9 cellular contexts compared by ENCODE assay signal in the genomic region with DNA sequence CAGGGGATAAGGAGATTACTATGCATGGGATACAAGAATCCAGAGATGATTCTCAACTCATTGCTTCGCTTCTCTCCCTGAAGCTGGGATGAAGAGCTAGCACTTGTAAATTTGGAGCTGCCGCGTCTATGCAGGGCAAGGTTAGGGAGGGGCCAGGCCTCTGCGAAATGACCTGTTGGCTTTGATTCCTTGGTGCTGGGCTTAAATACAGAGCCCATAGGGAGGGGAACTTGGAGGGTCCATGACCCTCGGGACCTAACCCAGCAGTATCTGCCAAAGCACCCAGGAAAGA. TPM values are rescaled to one million over a fixed set of nuclear protein-coding genes. Genes with fewer than 3 reads are reported as not detected.
DNase-seq lines count a peak whose midpoint lies in the region; ATAC-seq and TF ChIP-seq lines count a peak whose summit lies in the region.
"Had no signal": no experiment of that assay in that cellular context is flagged by ENCODE, and none has a peak within 500 bp of the region (broad histone marks: within the 10 kb centered on the region; RNA-seq: fewer than 3 reads in every experiment).

No MANE protein-coding gene starts in this region.

- H3K27me3 ChIP-seq in iPS-20b (ENCODE audit: insufficient read depth, low read length), result peaks cover 85% of the 10 kb centered on the region
- H3K27me3 ChIP-seq in spleen (replicated peaks in 1 of 7), result peaks cover 0 to 61% (median 26%) of the 10 kb centered on the region in 7 donors

- in situ Hi-C loops in astrocyte of the cerebellum (cut with HindIII; ENCODE audit: low sequenced_read_pairs), result no loop called here

- intact Hi-C loops in spleen (cut with DNase I; ENCODE audit: low total_unique reads), result no loop called here

- H3K9me3 ChIP-seq in HEK293 (ENCODE audit: control insufficient read depth, insufficient read depth, low read depth, low read length) (no peaks in the 10 kb centered on the region), iPS-20b (ENCODE audit: insufficient read depth, low read depth, low read length) (no peaks in the 10 kb centered on the region), spleen (peaks cover 0 to 10% (median 0%) of the 10 kb centered on the region in 8 donors)

- H3K27ac ChIP-seq in HEK293 (ENCODE audit: extremely low read depth, low read depth, low read length) (no peak overlapping the region), iPS-20b (ENCODE audit: low read length) (no peak overlapping the region), spleen (peak overlapping the region in 7 of 8 donors; percentile 35 to 69 (median 57))

- POLR2A ChIA-PET in HEK293 (lab: Yijun Ruan, JAX), result no interaction called here

- 1 to 5% (median 3%) methylated on average over 5 of the region's 5 CpGs for WGBS in spleen, 5 donors

- TF ChIP-seq CTCF in HEK293 (tag by site-specific recombination; IDR thresholded peaks at IDR 0.05) (no peak), astrocyte of the cerebellum (IDR thresholded peaks at IDR 0.05; ENCODE audit: low read depth, low read length, missing control alignments) (no peak), spleen (IDR thresholded peaks at IDR 0.05 in 8 of 11, conservative IDR thresholded peaks at IDR 0.05 in 3 of 11) (no peak)

- H3K9ac ChIP-seq in iPS-20b (ENCODE audit: low read depth, low read length), result peak overlapping the region; percentile 25; the same call in 1 of the 2 replicates

- no peak for TF ChIP-seq POLR2A in spleen (IDR thresholded peaks at IDR 0.05)

- H3K4me3 ChIP-seq in HEK293 (ENCODE audit: low read depth, low read length) (peak overlapping the region; percentile 38), astrocyte of the cerebellum (ENCODE audit: low read depth, low read length) (peak overlapping the region; percentile 49), iPS-20b (ENCODE audit: low read length) (peak overlapping the region; percentile 70), spleen (peak overlapping the region in 7 of 8 donors; percentile 28 to 67 (median 38))

- H3K4me1 ChIP-seq in HEK293 (ENCODE audit: control insufficient read depth, insufficient read depth, low read length), result no peaks in the 10 kb centered on the region
- no peaks in the 10 kb centered on the region for H3K4me1 ChIP-seq in iPS-20b (ENCODE audit: insufficient read depth, low read length)
- peaks cover 0 to 22% (median 7%) of the 10 kb centered on the region in 6 donors for H3K4me1 ChIP-seq in spleen

- CTCF ChIA-PET in HEK293 (lab: Yijun Ruan, JAX), result interaction anchor here (0.6 kb wide), 1 partner anchor 10 kb away, joined by 3 read pairs; no protein-coding TSS in a partner anchor

- H3K36me3 ChIP-seq in HEK293 (ENCODE audit: control insufficient read depth in 2 of 2, insufficient read depth in 1 of 2, low read length in 2 of 2) (no peaks in the 10 kb centered on the region), iPS-20b (ENCODE audit: insufficient read depth, low read depth, low read length) (no peaks in the 10 kb centered on the region), spleen (no peaks in the 10 kb centered on the region)

- DNase-seq in astrocyte of the cerebellum (ENCODE audit: low read depth), result no peak
- no peak for DNase-seq in spleen
- DNase-seq in NCI-H1694 treated with DMSO at 0.1 percent for 48 hours (lab: John Stamatoyannopoulos, UW), result no peak
- no peak for DNase-seq in stimulated activated CD8-positive, alpha-beta memory T cell treated with anti-CD3 and anti-CD28 coated beads, Interleukin-4, amount 100 ng/mL, for 48 hours
- DNase-seq: NCI-H526 treated with DMSO at 0.1 percent for 48 hours had no signal

- ATAC-seq in GM18867 (IDR thresholded peaks at IDR 0.05; ENCODE audit: unreplicated experiment) (no peak), HG03196 (IDR thresholded peaks at IDR 0.05; ENCODE audit: unreplicated experiment) (no peak)

TF ChIP-seq in HEK293, 187 proteins besides CTCF, POLR2A, EP300 and RAD21:
- TF ChIP-seq ZNF23 (tag by site-specific recombination; IDR thresholded peaks at IDR 0.05; ENCODE audit: borderline replicate concordance) (no peak), SCRT2 (tag by site-specific recombination; IDR thresholded peaks at IDR 0.05) (peak; percentile 83), KLF9 (tag by site-specific recombination; IDR thresholded peaks at IDR 0.05; ENCODE audit: low read depth) (no peak), ZNF335 (tag by site-specific recombination; conservative IDR thresholded peaks at IDR 0.05) (0 out of 2 replicates have a peak, but pooled peaks have one; percentile 6), ZNF555 (tag by site-specific recombination; conservative IDR thresholded peaks at IDR 0.05) (no peak), ZBTB17 (tag by site-specific recombination; IDR thresholded peaks at IDR 0.05) (peak; percentile 20; the same call in 1 of the 2 replicates), ZNF600 (tag by site-specific recombination; IDR thresholded peaks at IDR 0.05) (peak; percentile 3; the same call in 1 of the 2 replicates)

RNA-seq across cellular contexts. Expression of gene WNT2, which starts 0.7 kb away (rescaled TPM):
- 1 to 10 TPM; 1.5 to 6.2 (median 4.4) TPM for total RNA-seq in spleen
- under 1 TPM; 0.22 to 0.74 (median 0.68) TPM for polyA plus RNA-seq in spleen

Comparison
In these comparisons a context has a peak if more than half of its experiments do, and no peak if none do; other contexts are left out.
1. H3K27ac ChIP-seq: peak in spleen (7 of 8); none in HEK293 (single experiment) and iPS-20b (single experiment).
2. Peak in every context shown above with its lines, with median percentiles within 50 percentile points of each other: H3K4me3 ChIP-seq.